In genomic region chr12:4034926-4035325, GRCh38 we compare ENCODE assay signal across 16 cellular contexts.
DNase-seq lines count a peak whose midpoint lies in the region; ATAC-seq and TF ChIP-seq lines count a peak whose summit lies in the region.
"Had no signal": no experiment of that assay in that cellular context is flagged by ENCODE, and none has a peak within 500 bp of the region (broad histone marks: within the 10 kb centered on the region; RNA-seq: fewer than 3 reads in every experiment).

No MANE protein-coding gene starts in this region.

- peaks cover 16% of the 10 kb centered on the region for H3K9me3 ChIP-seq in AG04450 (ENCODE audit: control insufficient read depth, insufficient read depth, low read length)
- H3K9me3 ChIP-seq: A549, BE2C had no signal

- DNase-seq in AG04450 (ENCODE audit: low read depth, low spot score) (peak; percentile 34), HCEC 1CT (peak; percentile 32), dedifferentiated amniotic fluid mesenchymal stem cell (ENCODE audit: extremely low spot score) (peak; percentile 28), left kidney (ENCODE audit: low read depth, low spot score) (peak; percentile 85), nucleus accumbens (lab: John Stamatoyannopoulos, UW) (no peak), OCI-M2 (lab: John Stamatoyannopoulos, UW; ENCODE audit: unreplicated experiment) (no peak)
- DNase-seq in stimulated activated CD4-positive, alpha-beta T cell treated with anti-CD3 and anti-CD28 coated beads, Interleukin-2, amount 100 ng/mL, for 48 hours = no peak
- DNase-seq: BE2C; CD4-positive, alpha-beta memory T cell; H9; MV-4-11; NCI-H1436; NCI-H2029 treated with DMSO at 0.1 percent for 48 hours; SHP77 had no signal

- POLR2A ChIA-PET in AG04450 (lab: Yijun Ruan, JAX) = no interaction called here

- CTCF ChIA-PET in AG04450 (lab: Charles Lee) = interaction anchor here (1.4 to 9.2 kb wide), 3 partner anchors 39 to 151 kb away, joined by 4 to 170 read pairs (median 156); no protein-coding TSS in a partner anchor

- no peak overlapping the region for H3K4me3 ChIP-seq in AG04450 (ENCODE audit: low read depth, low read length)
- H3K4me3 ChIP-seq: A549 had no signal

- TF ChIP-seq CTCF in AG04450 (IDR thresholded peaks at IDR 0.05; ENCODE audit: low read depth, low read length) = no peak

- peaks cover 10% of the 10 kb centered on the region for H3K27me3 ChIP-seq in AG04450 (ENCODE audit: control insufficient read depth, insufficient read depth, low read length)

- ATAC-seq in GM21515 (IDR thresholded peaks at IDR 0.05; ENCODE audit: unreplicated experiment) = no peak
- ATAC-seq: A549 had no signal

- H3K27ac ChIP-seq in AG04450 (ENCODE audit: low read depth, low read length) = no peak overlapping the region
- H3K27ac ChIP-seq: A549 had no signal

Comparison
In these comparisons a context has a peak if more than half of its experiments do, and no peak if none do; other contexts are left out.
1. DNase-seq: peak in AG04450 (single experiment), HCEC 1CT (single experiment), dedifferentiated amniotic fluid mesenchymal stem cell (single experiment) and left kidney (single experiment); none in nucleus accumbens (0 of 56), OCI-M2 (single experiment) and stimulated activated CD4-positive, alpha-beta T cell treated with anti-CD3 and anti-CD28 coated beads, Interleukin-2, amount 100 ng/mL, for 48 hours (0 of 2).